23 cellular contexts compared by ENCODE assay signal in genomic region chr10:12377891-12378290, GRCh38. TPM values are rescaled to one million over a fixed set of nuclear protein-coding genes. Genes with fewer than 3 reads are reported as not detected.
DNase-seq lines count a peak whose midpoint lies in the region; ATAC-seq and TF ChIP-seq lines count a peak whose summit lies in the region.
"Had no signal": no experiment of that assay in that cellular context is flagged by ENCODE, and none has a peak within 500 bp of the region (broad histone marks: within the 10 kb centered on the region; RNA-seq: fewer than 3 reads in every experiment).

No MANE protein-coding gene starts in this region.

- POLR2A ChIA-PET in activated naive CD8-positive, alpha-beta T cell treated with anti-CD3 and anti-CD28 coated beads, Interleukin-2, amount 10 ng/mL, durations not matched to agents 7 days and 5 days (lab: Charles Lee): no interaction called here

- ATAC-seq in activated naive CD8-positive, alpha-beta T cell treated with anti-CD3 and anti-CD28 coated beads, Interleukin-2, amount 10 ng/mL, durations not matched to agents 7 days and 5 days (ENCODE audit: low read depth): no peak
- ATAC-seq in activated naive CD8-positive, alpha-beta T cell treated with anti-CD3 and anti-CD28 coated beads, Interleukin-2, amount 50 U/mL, for 24 hours: no peak
- no peak for ATAC-seq in GM18519 (IDR thresholded peaks at IDR 0.05; ENCODE audit: low FRiP score, unreplicated experiment)
- ATAC-seq: GM23338 had no signal

- no peaks in the 10 kb centered on the region for H3K4me1 Mint-ChIP-seq in activated naive CD8-positive, alpha-beta T cell treated with anti-CD3 and anti-CD28 coated beads, Interleukin-2, amount 10 ng/mL, durations not matched to agents 7 days and 5 days
- peaks cover 24% of the 10 kb centered on the region for H3K4me1 Mint-ChIP-seq in activated naive CD8-positive, alpha-beta T cell treated with anti-CD3 and anti-CD28 coated beads, Interleukin-2, amount 50 U/mL, for 24 hours
- H3K4me1 Mint-ChIP-seq: GM23338, H9 had no signal

- H3K27me3 Mint-ChIP-seq in activated naive CD8-positive, alpha-beta T cell treated with anti-CD3 and anti-CD28 coated beads, Interleukin-2, amount 10 ng/mL, durations not matched to agents 7 days and 5 days: peaks cover 2% of the 10 kb centered on the region
- H3K27me3 Mint-ChIP-seq in activated naive CD8-positive, alpha-beta T cell treated with anti-CD3 and anti-CD28 coated beads, Interleukin-2, amount 50 U/mL, for 24 hours: no peaks in the 10 kb centered on the region
- H3K27me3 Mint-ChIP-seq: CD4-positive, CD25-positive, alpha-beta regulatory T cell had no signal

- peaks cover 14% of the 10 kb centered on the region for H3K4me1 ChIP-seq in adipocyte (ENCODE audit: control insufficient read depth, insufficient read depth, low read length)
- H3K4me1 ChIP-seq in neutrophil (ENCODE audit: control insufficient read depth in 1 of 2, insufficient read depth in 1 of 2, low read depth in 1 of 2, low read length in 1 of 2): peaks cover 28 to 35% of the 10 kb centered on the region in 2 experiments
- H3K4me1 ChIP-seq: BLaER1, SJSA1 had no signal

- no peak overlapping the region for H3K4me3 Mint-ChIP-seq in activated naive CD8-positive, alpha-beta T cell treated with anti-CD3 and anti-CD28 coated beads, Interleukin-2, amount 10 ng/mL, durations not matched to agents 7 days and 5 days
- no peak overlapping the region for H3K4me3 Mint-ChIP-seq in activated naive CD8-positive, alpha-beta T cell treated with anti-CD3 and anti-CD28 coated beads, Interleukin-2, amount 50 U/mL, for 24 hours
- H3K4me3 Mint-ChIP-seq: CD4-positive, CD25-positive, alpha-beta regulatory T cell; GM23338; H9; HFFc6 had no signal

- H3K36me3 Mint-ChIP-seq in activated naive CD8-positive, alpha-beta T cell treated with anti-CD3 and anti-CD28 coated beads, Interleukin-2, amount 10 ng/mL, durations not matched to agents 7 days and 5 days: no peaks in the 10 kb centered on the region
- H3K36me3 Mint-ChIP-seq in activated naive CD8-positive, alpha-beta T cell treated with anti-CD3 and anti-CD28 coated beads, Interleukin-2, amount 50 U/mL, for 24 hours (ENCODE audit: low read depth): no peaks in the 10 kb centered on the region

- peak overlapping the region; percentile 39 for H3K27ac ChIP-seq in neutrophil
- H3K27ac ChIP-seq: BLaER1, SJSA1 had no signal

- H3K27me3 ChIP-seq in adipocyte (replicated peaks; ENCODE audit: control insufficient read depth, insufficient read depth, low read length) (no peaks in the 10 kb centered on the region), neutrophil (no peaks in the 10 kb centered on the region)
- H3K27me3 ChIP-seq: BLaER1, SJSA1 had no signal

- H3K9ac ChIP-seq in adipocyte (ENCODE audit: low read length): no peak overlapping the region
- H3K9ac ChIP-seq: BLaER1 had no signal

- H3K9me3 ChIP-seq in adipocyte (ENCODE audit: control insufficient read depth, low read length) (no peaks in the 10 kb centered on the region), neutrophil (no peaks in the 10 kb centered on the region)
- H3K9me3 ChIP-seq: BLaER1, SJSA1 had no signal

- peak overlapping the region; percentile 3 for H3K4me3 ChIP-seq in adipocyte (ENCODE audit: low read length)
- no peak overlapping the region for H3K4me3 ChIP-seq in neutrophil (ENCODE audit: low read depth in 1 of 2, low read length in 1 of 2)
- H3K4me3 ChIP-seq: BLaER1, GM23338, SJSA1 had no signal

- H3K9me3 Mint-ChIP-seq in activated naive CD8-positive, alpha-beta T cell treated with anti-CD3 and anti-CD28 coated beads, Interleukin-2, amount 10 ng/mL, durations not matched to agents 7 days and 5 days: no peaks in the 10 kb centered on the region
- H3K9me3 Mint-ChIP-seq in activated naive CD8-positive, alpha-beta T cell treated with anti-CD3 and anti-CD28 coated beads, Interleukin-2, amount 50 U/mL, for 24 hours: no peaks in the 10 kb centered on the region
- H3K9me3 Mint-ChIP-seq: CD4-positive, CD25-positive, alpha-beta regulatory T cell; GM23338; H9; HFFc6 had no signal

- H3K36me3 ChIP-seq in adipocyte (ENCODE audit: control insufficient read depth, insufficient read depth, low read length, severe bottlenecking) (no peaks in the 10 kb centered on the region), neutrophil (no peaks in the 10 kb centered on the region)
- H3K36me3 ChIP-seq: BLaER1, SJSA1 had no signal

- no peak for TF ChIP-seq CTCF in neutrophil (IDR thresholded peaks at IDR 0.05)
- TF ChIP-seq CTCF in GM20000 (IDR thresholded peaks at IDR 0.05; ENCODE audit: extremely low read depth, missing control alignments): no peak

- peak; percentile 14 for DNase-seq in activated naive CD8-positive, alpha-beta T cell treated with anti-CD3 and anti-CD28 coated beads, Interleukin-2, amount 10 ng/mL, durations not matched to agents 7 days and 5 days
- no peak for DNase-seq in activated naive CD8-positive, alpha-beta T cell treated with anti-CD3 and anti-CD28 coated beads, Interleukin-2, amount 50 U/mL, for 24 hours
- DNase-seq in adipocyte (ENCODE audit: low read depth): no peak
- no peak for DNase-seq in GM20000 (ENCODE audit: low spot score)
- DNase-seq in stimulated activated CD4-positive, alpha-beta T cell treated with anti-CD3 and anti-CD28 coated beads, Interleukin-12 subunit alpha, Interleukin-12 subunit beta, amount 100 ng/mL, for 4 hours: no peak
- DNase-seq: CD4-positive, CD25-positive, alpha-beta regulatory T cell; H9; HFFc6; KBM-7; MV-4-11; NCI-H1105; NCI-H146; NCI-H2029; NCI-H446 treated with DMSO at 0.1 percent for 48 hours; NCI-H526; NCI-H82; Right ventricle myocardium superior; RPMI8226 had no signal

- H3K27ac Mint-ChIP-seq in activated naive CD8-positive, alpha-beta T cell treated with anti-CD3 and anti-CD28 coated beads, Interleukin-2, amount 10 ng/mL, durations not matched to agents 7 days and 5 days: no peak overlapping the region
- no peak overlapping the region for H3K27ac Mint-ChIP-seq in activated naive CD8-positive, alpha-beta T cell treated with anti-CD3 and anti-CD28 coated beads, Interleukin-2, amount 50 U/mL, for 24 hours
- H3K27ac Mint-ChIP-seq: GM23338, H9, HFFc6 had no signal

RNA-seq across cellular contexts. Expression of gene CAMK1D, which starts 28.5 kb away (rescaled TPM):
- total RNA-seq in activated naive CD8-positive, alpha-beta T cell treated with anti-CD3 and anti-CD28 coated beads, Interleukin-2, amount 10 ng/mL, durations not matched to agents 7 days and 5 days: 1 to 10 TPM; 7.5 to 9.0 TPM
